16 cellular contexts compared by ENCODE assay signal in genomic region chr9:137673871-137674270, GRCh38. TPM values are rescaled to one million over a fixed set of nuclear protein-coding genes. Genes with fewer than 3 reads are reported as not detected.
A peak's percentile ranks its signal among the peaks of the same experiment; 100 is the strongest.
DNase-seq lines count a peak whose midpoint lies in the region; ATAC-seq and TF ChIP-seq lines count a peak whose summit lies in the region.
"Had no signal": no experiment of that assay in that cellular context is flagged by ENCODE, and none has a peak within 500 bp of the region (broad histone marks: within the 10 kb centered on the region; RNA-seq: fewer than 3 reads in every experiment).

No MANE protein-coding gene starts in this region.

- H3K27me3 Mint-ChIP-seq in nephron (ENCODE audit: low read depth): no peaks in the 10 kb centered on the region
- H3K27me3 Mint-ChIP-seq: activated CD4-positive, alpha-beta memory T cell treated with anti-CD3 and anti-CD28 coated beads, Interleukin-2, amount 10 ng/mL, durations not matched to agents 7 days and 5 days had no signal

- intact Hi-C loops in body of pancreas (cut with DNase I): no loop called here

- no peak for TF ChIP-seq POLR2A in body of pancreas (IDR thresholded peaks at IDR 0.05)

- POLR2A ChIA-PET in AG04450 (lab: Yijun Ruan, JAX): interaction anchor here (1.1 kb wide), 1 partner anchor 45 kb away, joined by 3 read pairs; no protein-coding TSS in a partner anchor

- H3K27ac ChIP-seq in AG04450 (ENCODE audit: low read depth, low read length): peak overlapping the region; percentile 1
- peak overlapping the region in 2 of 4 donors; percentile 31 to 32 for H3K27ac ChIP-seq in body of pancreas
- no peak overlapping the region for H3K27ac ChIP-seq in foreskin keratinocyte
- H3K27ac ChIP-seq: coronary artery had no signal

- H3K36me3 ChIP-seq in endocrine pancreas (ENCODE audit: control insufficient read depth, insufficient read depth, low read length) (no peaks in the 10 kb centered on the region), body of pancreas (replicated peaks in 1 of 2; ENCODE audit: insufficient read depth in 1 of 2, low read depth in 2 of 2) (no peaks in the 10 kb centered on the region)

- H3K9ac ChIP-seq in endocrine pancreas (ENCODE audit: control insufficient read depth, insufficient read depth, low read length): peak overlapping the region; percentile 57

- TF ChIP-seq CTCF in AG04450 (IDR thresholded peaks at IDR 0.05; ENCODE audit: low read depth, low read length) (no peak), nephron (IDR thresholded peaks at IDR 0.05; ENCODE audit: unreplicated experiment in 3 of 3) (no peak), body of pancreas (IDR thresholded peaks at IDR 0.05) (no peak), foreskin keratinocyte (conservative IDR thresholded peaks at IDR 0.05) (no peak)

- no peak for ATAC-seq in body of pancreas
- no peak for ATAC-seq in GM18858 (IDR thresholded peaks at IDR 0.05; ENCODE audit: unreplicated experiment)
- no peak for ATAC-seq in foreskin keratinocyte
- ATAC-seq: Panc1 had no signal

- H3K27me3 ChIP-seq in AG04450 (ENCODE audit: control insufficient read depth, insufficient read depth, low read length) (no peaks in the 10 kb centered on the region), endocrine pancreas (ENCODE audit: control insufficient read depth, insufficient read depth, low read length) (no peaks in the 10 kb centered on the region), body of pancreas (no peaks in the 10 kb centered on the region), foreskin keratinocyte (no peaks in the 10 kb centered on the region)

- H3K4me1 ChIP-seq in endocrine pancreas (ENCODE audit: control insufficient read depth, insufficient read depth, low read length): peaks cover 4% of the 10 kb centered on the region
- peaks cover 48% of the 10 kb centered on the region for H3K4me1 ChIP-seq in body of pancreas
- H3K4me1 ChIP-seq in foreskin keratinocyte: no peaks in the 10 kb centered on the region

- WGBS in body of pancreas, 2 donors: 52 to 65% methylated on average over 9 to 10 of the region's 10 CpGs

- no peaks in the 10 kb centered on the region for H3K9me3 Mint-ChIP-seq in nephron
- H3K9me3 Mint-ChIP-seq: activated CD4-positive, alpha-beta memory T cell treated with anti-CD3 and anti-CD28 coated beads, Interleukin-2, amount 10 ng/mL, durations not matched to agents 7 days and 5 days; T-helper 2 cell treated with Interferon-gamma antibody and Interleukin-4, amounts not matched to agents 5 μg/mL and 100 μg/mL, for 36 hours had no signal

- H3K27ac Mint-ChIP-seq in nephron: peak overlapping the region; percentile 79 to 88 (median 82)
- H3K27ac Mint-ChIP-seq: activated CD4-positive, alpha-beta memory T cell treated with anti-CD3 and anti-CD28 coated beads, Interleukin-2, amount 10 ng/mL, durations not matched to agents 7 days and 5 days had no signal

- H3K4me3 ChIP-seq in AG04450 (ENCODE audit: low read depth, low read length) (no peak overlapping the region), endocrine pancreas (ENCODE audit: control insufficient read depth, insufficient read depth, low read length) (no peak overlapping the region), body of pancreas (no peak overlapping the region)
- H3K4me3 ChIP-seq: coronary artery had no signal

- peaks cover 29% of the 10 kb centered on the region for H3K36me3 Mint-ChIP-seq in nephron (ENCODE audit: low read depth)

- CTCF ChIA-PET in AG04450 (lab: Charles Lee): interaction anchor here (1.0 to 1.4 kb wide), 7 partner anchors 11 to 97 kb away, joined by 3 to 7 read pairs (median 5); no protein-coding TSS in a partner anchor

- H3K9me3 ChIP-seq in AG04450 (ENCODE audit: control insufficient read depth, insufficient read depth, low read length) (peaks cover 3% of the 10 kb centered on the region; the same call in 1 of the 2 replicates), endocrine pancreas (ENCODE audit: control insufficient read depth, low read length) (no peaks in the 10 kb centered on the region), body of pancreas (no peaks in the 10 kb centered on the region)

- peaks cover 47% of the 10 kb centered on the region for H3K4me1 Mint-ChIP-seq in nephron

- DNase-seq in AG04450 (ENCODE audit: low read depth, low spot score) (no peak), NCI-H69 (lab: John Stamatoyannopoulos, UW) (peak; percentile 45), body of pancreas (no peak), foreskin keratinocyte (no peak)
- no peak for DNase-seq in stimulated activated CD8-positive, alpha-beta memory T cell treated with anti-CD3 and anti-CD28 coated beads, Interleukin-4, amount 100 ng/mL, for 48 hours
- DNase-seq: activated CD4-positive, alpha-beta memory T cell treated with anti-CD3 and anti-CD28 coated beads, Interleukin-2, amount 10 ng/mL, durations not matched to agents 7 days and 5 days; activated naive CD4-positive, alpha-beta T cell treated with anti-CD3 and anti-CD28 coated beads, Interleukin-2, amount 50 U/mL, for 16 hours; kidney; NCI-H1105; stimulated activated CD4-positive, alpha-beta T cell treated with anti-CD3 and anti-CD28 coated beads, Interleukin-12 subunit alpha, Interleukin-12 subunit beta, amount 100 ng/mL, for 4 hours had no signal

- peak overlapping the region; percentile 54 to 67 (median 64) for H3K4me3 Mint-ChIP-seq in nephron
- H3K4me3 Mint-ChIP-seq: activated CD4-positive, alpha-beta memory T cell treated with anti-CD3 and anti-CD28 coated beads, Interleukin-2, amount 10 ng/mL, durations not matched to agents 7 days and 5 days; T-helper 2 cell treated with Interferon-gamma antibody and Interleukin-4, amounts not matched to agents 5 μg/mL and 100 μg/mL, for 36 hours had no signal

RNA-seq across cellular contexts. Expression of gene EHMT1, which starts 55.1 kb away (rescaled TPM):
- polyA plus RNA-seq in AG04450 (2011; rRNA removed): 26.1 and 29.0 TPM in 2 replicates
- 53.6 and 69.1 TPM in 2 replicates for polyA minus RNA-seq in AG04450 (2011; rRNA and poly(A)+ RNA removed)
- total RNA-seq in body of pancreas: 10 to 100 TPM; 41.0 to 65.9 TPM
- 38.1 and 45.3 TPM in 2 replicates for total RNA-seq in foreskin keratinocyte
- polyA plus RNA-seq in foreskin keratinocyte: 20.2 and 22.8 TPM in 2 replicates
